In genomic region chr2:173402405-173402974, GRCh38 we compare ENCODE assay signal across 8 cellular contexts. TPM values are rescaled to one million over a fixed set of nuclear protein-coding genes. Genes with fewer than 3 reads are reported as not detected.
DNase-seq lines count a peak whose midpoint lies in the region; ATAC-seq and TF ChIP-seq lines count a peak whose summit lies in the region.

No MANE protein-coding gene starts in this region.

- H3K4me1 ChIP-seq in foreskin keratinocyte = peaks cover 12% of the 10 kb centered on the region
- peaks cover 0 to 8% (median 6%) of the 10 kb centered on the region in 5 donors for H3K4me1 ChIP-seq in subcutaneous abdominal adipose tissue (ENCODE audit: control insufficient read depth in 5 of 5, insufficient read depth in 5 of 5, low read length in 5 of 5)

- peaks cover 12% of the 10 kb centered on the region for H3K27me3 ChIP-seq in foreskin keratinocyte
- peaks cover 14 to 50% (median 18%) of the 10 kb centered on the region in 5 donors for H3K27me3 ChIP-seq in subcutaneous abdominal adipose tissue (ENCODE audit: control insufficient read depth in 5 of 5, insufficient read depth in 4 of 5, low read length in 5 of 5)

- no peak overlapping the region for H3K9ac ChIP-seq in subcutaneous abdominal adipose tissue (ENCODE audit: low read length in 5 of 5)

- peak; percentile 64 for DNase-seq in AG09319 (ENCODE audit: extremely low read depth, low read depth)
- DNase-seq in GM19240 (ENCODE audit: insufficient read length, low spot score) = peak; percentile 64
- peak; percentile 71 for DNase-seq in LHCN-M2 (ENCODE audit: low read depth)
- DNase-seq in RPMI7951 (ENCODE audit: low read depth) = peak; percentile 79
- peak; percentile 38 to 45 for DNase-seq in activated T-helper 1 cell treated with anti-CD3 and anti-CD28 coated beads, Interleukin-2, amount 50 U/mL, for 16 hours (ENCODE audit: low read depth in 1 of 2, low spot score in 1 of 2)
- peak; percentile 32 to 57 for DNase-seq in foreskin keratinocyte
- peak; percentile 20 for DNase-seq in non-pigmented ciliary epithelial cell (ENCODE audit: low read depth)

- H3K27ac ChIP-seq in foreskin keratinocyte = no peak overlapping the region
- no peak overlapping the region for H3K27ac ChIP-seq in subcutaneous abdominal adipose tissue (ENCODE audit: low read depth, low read length)

- H3K4me3 ChIP-seq in subcutaneous abdominal adipose tissue (ENCODE audit: low read depth in 1 of 5, low read length in 5 of 5) = peak overlapping the region; percentile 13 to 36 (median 30)

- no peaks in the 10 kb centered on the region for H3K36me3 ChIP-seq in subcutaneous abdominal adipose tissue (ENCODE audit: control insufficient read depth in 5 of 5, insufficient read depth in 5 of 5, low read length in 5 of 5)

- TF ChIP-seq CTCF in AG09319 (IDR thresholded peaks at IDR 0.05; ENCODE audit: low read depth, low read length) = peak; percentile 86
- TF ChIP-seq CTCF in foreskin keratinocyte (conservative IDR thresholded peaks at IDR 0.05) = peak; percentile 95

- H3K9me3 ChIP-seq in subcutaneous abdominal adipose tissue (ENCODE audit: control insufficient read depth in 5 of 5, low read length in 5 of 5) = no peaks in the 10 kb centered on the region

- peak; percentile 82 for ATAC-seq in foreskin keratinocyte

RNA-seq across cellular contexts. Expression of gene CDCA7, which starts 47.8 kb away (rescaled TPM):
- total RNA-seq in LHCN-M2 (2014; rRNA removed) = 14.1 and 16.3 TPM in 2 replicates
- 4.3 TPM for polyA plus RNA-seq in LHCN-M2 (2012)
- 21.4 and 28.8 TPM in 2 replicates for total RNA-seq in RPMI7951 (2014; rRNA removed; shearing (Covaris generic))
- total RNA-seq in foreskin keratinocyte = 46.0 and 53.9 TPM in 2 replicates
- polyA plus RNA-seq in foreskin keratinocyte = 28.1 and 38.1 TPM in 2 replicates

Comparison
In these comparisons a context has a peak if more than half of its experiments do, and no peak if none do; other contexts are left out.
1. DNase-seq: peak in every context shown above with its lines; median percentile 79 in RPMI7951; 71 in LHCN-M2; 64 in AG09319; 64 in GM19240; 44 in foreskin keratinocyte; 42 in activated T-helper 1 cell treated with anti-CD3 and anti-CD28 coated beads, Interleukin-2, amount 50 U/mL, for 16 hours; 20 in non-pigmented ciliary epithelial cell.